1 cellular context compared by ENCODE assay signal in genomic region chr2:175621847-175622246, GRCh38.
TF ChIP-seq lines count a peak whose summit lies in the region.

No MANE protein-coding gene starts in this region.

TF ChIP-seq in K562, 482 proteins besides CTCF, POLR2A, EP300 and RAD21:
- TF ChIP-seq SMARCA4 (IDR thresholded peaks at IDR 0.05) = no peak
- no peak for TF ChIP-seq PHB2 (IDR thresholded peaks at IDR 0.05; ENCODE audit: low read depth)
- no peak for TF ChIP-seq NR0B1 (IDR thresholded peaks at IDR 0.05; ENCODE audit: partially characterized antibody)
- peak; percentile 54 for TF ChIP-seq NFYB (IDR thresholded peaks at IDR 0.05; ENCODE audit: extremely low read depth, insufficient read length)
- TF ChIP-seq CREB5 (CRISPR knock-in tag; IDR thresholded peaks at IDR 0.05) = no peak
- no peak for TF ChIP-seq KLF6 (CRISPR knock-in tag; IDR thresholded peaks at IDR 0.05; ENCODE audit: borderline replicate concordance)
- TF ChIP-seq ZNF696 (CRISPR knock-in tag; conservative IDR thresholded peaks at IDR 0.05) = no peak
- peak; percentile 70 for TF ChIP-seq CTCFL (IDR thresholded peaks at IDR 0.05; ENCODE audit: borderline replicate concordance, insufficient read depth, low read depth, low read length, poor library complexity, severe bottlenecking)
- no peak for TF ChIP-seq MAFK (IDR thresholded peaks at IDR 0.05; ENCODE audit: low read length)
- TF ChIP-seq ZBTB40 (IDR thresholded peaks at IDR 0.05) = 0 out of 2 replicates have a peak, but pooled peaks have one; percentile 17
- no peak for TF ChIP-seq ZBTB40 (CRISPR knock-in tag; IDR thresholded peaks at IDR 0.05)
